1 cellular context compared by ENCODE assay signal in genomic region chr9:33448159-33448511, GRCh38.
TF ChIP-seq lines count a peak whose summit lies in the region.

No MANE protein-coding gene starts in this region.

TF ChIP-seq in HepG2, 621 proteins besides CTCF, POLR2A, EP300 and RAD21 (continues in another document):
- TF ChIP-seq ZNF589 (CRISPR knock-in tag; conservative IDR thresholded peaks at IDR 0.05): no peak
- no peak for TF ChIP-seq ZNF777 (CRISPR knock-in tag; IDR thresholded peaks at IDR 0.05)
- no peak for TF ChIP-seq ZNF790 (CRISPR knock-in tag; IDR thresholded peaks at IDR 0.05; ENCODE audit: borderline replicate concordance)
- no peak for TF ChIP-seq ZNF343 (CRISPR knock-in tag; IDR thresholded peaks at IDR 0.05)
- no peak for TF ChIP-seq MZF1 (CRISPR knock-in tag; IDR thresholded peaks at IDR 0.05; ENCODE audit: borderline replicate concordance)
- TF ChIP-seq ZNF263 (CRISPR knock-in tag; IDR thresholded peaks at IDR 0.05): no peak
- TF ChIP-seq, protein P1, sequence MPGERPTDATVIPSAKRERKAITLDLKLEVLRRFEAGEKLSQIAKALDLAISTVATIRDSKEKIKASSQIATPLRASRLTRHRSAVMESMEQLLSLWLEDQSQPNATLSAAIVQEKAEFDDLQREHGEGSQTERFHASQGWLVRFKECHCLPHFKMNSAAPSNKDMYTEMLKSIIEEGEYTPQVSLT (CRISPR knock-in tag; IDR thresholded peaks at IDR 0.05; ENCODE audit: borderline replicate concordance, low read depth): no peak
- no peak for TF ChIP-seq RERE (CRISPR knock-in tag; IDR thresholded peaks at IDR 0.05; ENCODE audit: low read depth)
- TF ChIP-seq ZSCAN21 (CRISPR knock-in tag; IDR thresholded peaks at IDR 0.05; ENCODE audit: borderline replicate concordance): no peak
- no peak for TF ChIP-seq DPF2 (CRISPR knock-in tag; IDR thresholded peaks at IDR 0.05; ENCODE audit: borderline replicate concordance, low read depth)
- no peak for TF ChIP-seq NFYC (CRISPR knock-in tag; IDR thresholded peaks at IDR 0.05)
- TF ChIP-seq ZNF652 (CRISPR knock-in tag; IDR thresholded peaks at IDR 0.05; ENCODE audit: borderline replicate concordance, low read depth): peak; percentile 59; the same call in 1 of the 2 replicates
- no peak for TF ChIP-seq THRA (CRISPR knock-in tag; IDR thresholded peaks at IDR 0.05; ENCODE audit: borderline replicate concordance)
- no peak for TF ChIP-seq ZNF792 (CRISPR knock-in tag; IDR thresholded peaks at IDR 0.05)
- no peak for TF ChIP-seq HMG20A (CRISPR knock-in tag; IDR thresholded peaks at IDR 0.05; ENCODE audit: borderline replicate concordance)
- TF ChIP-seq ZNF17 (CRISPR knock-in tag; IDR thresholded peaks at IDR 0.05): no peak
- no peak for TF ChIP-seq TP53 (CRISPR knock-in tag; conservative IDR thresholded peaks at IDR 0.05)
- TF ChIP-seq, protein P2, sequence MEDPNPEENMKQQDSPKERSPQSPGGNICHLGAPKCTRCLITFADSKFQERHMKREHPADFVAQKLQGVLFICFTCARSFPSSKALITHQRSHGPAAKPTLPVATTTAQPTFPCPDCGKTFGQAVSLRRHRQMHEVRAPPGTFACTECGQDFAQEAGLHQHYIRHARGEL (CRISPR knock-in tag; IDR thresholded peaks at IDR 0.05): no peak
- TF ChIP-seq PPARG (CRISPR knock-in tag; conservative IDR thresholded peaks at IDR 0.05): no peak
- TF ChIP-seq HOXA3 (CRISPR knock-in tag; IDR thresholded peaks at IDR 0.05): no peak
- TF ChIP-seq KDM6A (CRISPR knock-in tag; IDR thresholded peaks at IDR 0.05; ENCODE audit: low read depth): no peak
- TF ChIP-seq, protein P3, sequence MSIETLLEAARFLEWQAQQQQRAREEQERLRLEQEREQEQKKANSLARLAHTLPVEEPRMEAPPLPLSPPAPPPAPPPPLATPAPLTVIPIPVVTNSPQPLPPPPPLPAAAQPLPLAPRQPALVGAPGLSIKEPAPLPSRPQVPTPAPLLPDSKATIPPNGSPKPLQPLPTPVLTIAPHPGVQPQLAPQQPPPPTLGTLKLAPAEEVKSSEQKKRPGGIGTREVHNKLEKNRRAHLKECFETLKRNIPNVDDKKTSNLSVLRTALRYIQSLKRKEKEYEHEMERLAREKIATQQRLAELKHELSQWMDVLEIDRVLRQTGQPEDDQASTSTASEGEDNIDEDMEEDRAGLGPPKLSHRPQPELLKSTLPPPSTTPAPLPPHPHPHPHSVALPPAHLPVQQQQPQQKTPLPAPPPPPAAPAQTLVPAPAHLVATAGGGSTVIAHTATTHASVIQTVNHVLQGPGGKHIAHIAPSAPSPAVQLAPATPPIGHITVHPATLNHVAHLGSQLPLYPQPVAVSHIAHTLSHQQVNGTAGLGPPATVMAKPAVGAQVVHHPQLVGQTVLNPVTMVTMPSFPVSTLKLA (IDR thresholded peaks at IDR 0.05): peak; percentile 89
- 0 out of 2 replicates have a peak, but pooled peaks have one; percentile 26 for TF ChIP-seq BORCS8-MEF2B (CRISPR knock-in tag; IDR thresholded peaks at IDR 0.05)
- no peak for TF ChIP-seq RARG (CRISPR knock-in tag; IDR thresholded peaks at IDR 0.05; ENCODE audit: low read depth)
- no peak for TF ChIP-seq ZNF292 (CRISPR knock-in tag; IDR thresholded peaks at IDR 0.05; ENCODE audit: borderline replicate concordance, low read depth)
- no peak for TF ChIP-seq HDAC6 (IDR thresholded peaks at IDR 0.05; ENCODE audit: low read depth, low read length)
- no peak for TF ChIP-seq SOX5 (CRISPR knock-in tag; IDR thresholded peaks at IDR 0.05; ENCODE audit: borderline replicate concordance)
- TF ChIP-seq ZMYM2 (CRISPR knock-in tag; IDR thresholded peaks at IDR 0.05): 0 out of 2 replicates have a peak, but pooled peaks have one; percentile 1
- TF ChIP-seq ZNF10 (CRISPR knock-in tag; IDR thresholded peaks at IDR 0.05; ENCODE audit: borderline replicate concordance, low read depth): no peak
- no peak for TF ChIP-seq ZNF256 (CRISPR knock-in tag; conservative IDR thresholded peaks at IDR 0.05)
- TF ChIP-seq NCOA5 (CRISPR knock-in tag; IDR thresholded peaks at IDR 0.05): no peak
- no peak for TF ChIP-seq ZFY (CRISPR knock-in tag; IDR thresholded peaks at IDR 0.05)
- 0 out of 2 replicates have a peak, but pooled peaks have one; percentile 13 for TF ChIP-seq ZNF605 (CRISPR knock-in tag; IDR thresholded peaks at IDR 0.05)
- TF ChIP-seq, protein P4, sequence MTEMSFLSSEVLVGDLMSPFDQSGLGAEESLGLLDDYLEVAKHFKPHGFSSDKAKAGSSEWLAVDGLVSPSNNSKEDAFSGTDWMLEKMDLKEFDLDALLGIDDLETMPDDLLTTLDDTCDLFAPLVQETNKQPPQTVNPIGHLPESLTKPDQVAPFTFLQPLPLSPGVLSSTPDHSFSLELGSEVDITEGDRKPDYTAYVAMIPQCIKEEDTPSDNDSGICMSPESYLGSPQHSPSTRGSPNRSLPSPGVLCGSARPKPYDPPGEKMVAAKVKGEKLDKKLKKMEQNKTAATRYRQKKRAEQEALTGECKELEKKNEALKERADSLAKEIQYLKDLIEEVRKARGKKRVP (CRISPR knock-in tag; IDR thresholded peaks at IDR 0.05): no peak
- no peak for TF ChIP-seq TBL1XR1 (IDR thresholded peaks at IDR 0.05; ENCODE audit: borderline replicate concordance, low read length, partially characterized antibody)
- TF ChIP-seq, protein P5, sequence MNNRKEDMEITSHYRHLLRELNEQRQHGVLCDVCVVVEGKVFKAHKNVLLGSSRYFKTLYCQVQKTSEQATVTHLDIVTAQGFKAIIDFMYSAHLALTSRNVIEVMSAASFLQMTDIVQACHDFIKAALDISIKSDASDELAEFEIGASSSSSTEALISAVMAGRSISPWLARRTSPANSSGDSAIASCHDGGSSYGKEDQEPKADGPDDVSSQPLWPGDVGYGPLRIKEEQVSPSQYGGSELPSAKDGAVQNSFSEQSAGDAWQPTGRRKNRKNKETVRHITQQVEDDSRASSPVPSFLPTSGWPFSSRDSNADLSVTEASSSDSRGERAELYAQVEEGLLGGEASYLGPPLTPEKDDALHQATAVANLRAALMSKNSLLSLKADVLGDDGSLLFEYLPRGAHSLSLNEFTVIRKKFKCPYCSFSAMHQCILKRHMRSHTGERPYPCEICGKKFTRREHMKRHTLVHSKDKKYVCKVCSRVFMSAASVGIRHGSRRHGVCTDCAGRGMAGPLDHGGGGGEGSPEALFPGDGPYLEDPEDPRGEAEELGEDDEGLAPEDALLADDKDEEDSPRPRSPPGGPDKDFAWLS (CRISPR knock-in tag; IDR thresholded peaks at IDR 0.05; ENCODE audit: borderline replicate concordance): no peak
- no peak for TF ChIP-seq ZSCAN25 (CRISPR knock-in tag; IDR thresholded peaks at IDR 0.05)
- TF ChIP-seq NRL (CRISPR knock-in tag; IDR thresholded peaks at IDR 0.05; ENCODE audit: borderline replicate concordance): no peak
- TF ChIP-seq, protein P6, sequence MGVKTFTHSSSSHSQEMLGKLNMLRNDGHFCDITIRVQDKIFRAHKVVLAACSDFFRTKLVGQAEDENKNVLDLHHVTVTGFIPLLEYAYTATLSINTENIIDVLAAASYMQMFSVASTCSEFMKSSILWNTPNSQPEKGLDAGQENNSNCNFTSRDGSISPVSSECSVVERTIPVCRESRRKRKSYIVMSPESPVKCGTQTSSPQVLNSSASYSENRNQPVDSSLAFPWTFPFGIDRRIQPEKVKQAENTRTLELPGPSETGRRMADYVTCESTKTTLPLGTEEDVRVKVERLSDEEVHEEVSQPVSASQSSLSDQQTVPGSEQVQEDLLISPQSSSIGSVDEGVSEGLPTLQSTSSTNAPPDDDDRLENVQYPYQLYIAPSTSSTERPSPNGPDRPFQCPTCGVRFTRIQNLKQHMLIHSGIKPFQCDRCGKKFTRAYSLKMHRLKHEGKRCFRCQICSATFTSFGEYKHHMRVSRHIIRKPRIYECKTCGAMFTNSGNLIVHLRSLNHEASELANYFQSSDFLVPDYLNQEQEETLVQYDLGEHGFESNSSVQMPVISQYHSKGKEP (CRISPR knock-in tag; IDR thresholded peaks at IDR 0.05): no peak
- TF ChIP-seq ZNF101 (CRISPR knock-in tag; IDR thresholded peaks at IDR 0.05; ENCODE audit: borderline replicate concordance, low read depth): no peak
- 0 out of 2 replicates have a peak, but pooled peaks have one; percentile 44 for TF ChIP-seq ZNF354B (CRISPR knock-in tag; IDR thresholded peaks at IDR 0.05)
- no peak for TF ChIP-seq ATF7 (IDR thresholded peaks at IDR 0.05)
- no peak for TF ChIP-seq ATF7 (CRISPR knock-in tag; IDR thresholded peaks at IDR 0.05)
- TF ChIP-seq, protein P7, sequence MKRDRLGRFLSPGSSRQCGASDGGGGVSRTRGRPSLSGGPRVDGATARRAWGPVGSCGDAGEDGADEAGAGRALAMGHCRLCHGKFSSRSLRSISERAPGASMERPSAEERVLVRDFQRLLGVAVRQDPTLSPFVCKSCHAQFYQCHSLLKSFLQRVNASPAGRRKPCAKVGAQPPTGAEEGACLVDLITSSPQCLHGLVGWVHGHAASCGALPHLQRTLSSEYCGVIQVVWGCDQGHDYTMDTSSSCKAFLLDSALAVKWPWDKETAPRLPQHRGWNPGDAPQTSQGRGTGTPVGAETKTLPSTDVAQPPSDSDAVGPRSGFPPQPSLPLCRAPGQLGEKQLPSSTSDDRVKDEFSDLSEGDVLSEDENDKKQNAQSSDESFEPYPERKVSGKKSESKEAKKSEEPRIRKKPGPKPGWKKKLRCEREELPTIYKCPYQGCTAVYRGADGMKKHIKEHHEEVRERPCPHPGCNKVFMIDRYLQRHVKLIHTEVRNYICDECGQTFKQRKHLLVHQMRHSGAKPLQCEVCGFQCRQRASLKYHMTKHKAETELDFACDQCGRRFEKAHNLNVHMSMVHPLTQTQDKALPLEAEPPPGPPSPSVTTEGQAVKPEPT (CRISPR knock-in tag; IDR thresholded peaks at IDR 0.05; ENCODE audit: low read depth): no peak
- TF ChIP-seq KLF13 (CRISPR knock-in tag; IDR thresholded peaks at IDR 0.05): no peak
- TF ChIP-seq SP4 (CRISPR knock-in tag; IDR thresholded peaks at IDR 0.05): 0 out of 2 replicates have a peak, but pooled peaks have one; percentile 35
- TF ChIP-seq ZNF549 (CRISPR knock-in tag; IDR thresholded peaks at IDR 0.05): no peak
- TF ChIP-seq, protein P8, sequence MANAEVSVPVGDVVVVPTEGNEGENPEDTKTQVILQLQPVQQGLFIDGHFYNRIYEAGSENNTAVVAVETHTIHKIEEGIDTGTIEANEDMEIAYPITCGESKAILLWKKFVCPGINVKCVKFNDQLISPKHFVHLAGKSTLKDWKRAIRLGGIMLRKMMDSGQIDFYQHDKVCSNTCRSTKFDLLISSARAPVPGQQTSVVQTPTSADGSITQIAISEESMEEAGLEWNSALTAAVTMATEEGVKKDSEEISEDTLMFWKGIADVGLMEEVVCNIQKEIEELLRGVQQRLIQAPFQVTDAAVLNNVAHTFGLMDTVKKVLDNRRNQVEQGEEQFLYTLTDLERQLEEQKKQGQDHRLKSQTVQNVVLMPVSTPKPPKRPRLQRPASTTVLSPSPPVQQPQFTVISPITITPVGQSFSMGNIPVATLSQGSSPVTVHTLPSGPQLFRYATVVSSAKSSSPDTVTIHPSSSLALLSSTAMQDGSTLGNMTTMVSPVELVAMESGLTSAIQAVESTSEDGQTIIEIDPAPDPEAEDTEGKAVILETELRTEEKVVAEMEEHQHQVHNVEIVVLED (CRISPR knock-in tag; IDR thresholded peaks at IDR 0.05; ENCODE audit: borderline replicate concordance): no peak
- no peak for TF ChIP-seq ZNF224 (CRISPR knock-in tag; IDR thresholded peaks at IDR 0.05)
- TF ChIP-seq SMC3 (IDR thresholded peaks at IDR 0.05; ENCODE audit: low read length): no peak
- no peak for TF ChIP-seq TEAD2 (CRISPR knock-in tag; IDR thresholded peaks at IDR 0.05)
